22 cellular contexts compared by ENCODE assay signal in genomic region chr2:166572958-166573357, GRCh38.
"Had no signal": no experiment of that assay in that cellular context is flagged by ENCODE, and none has a peak within 500 bp of the region (broad histone marks: within the 10 kb centered on the region; RNA-seq: fewer than 3 reads in every experiment).

No MANE protein-coding gene starts in this region.

- H3K4me3 ChIP-seq: ascending aorta, esophagus muscularis mucosa, lower lobe of right lung, right lobe of liver, spleen, suprapubic skin had no signal

- H3K9me3 Mint-ChIP-seq: activated CD4-positive, alpha-beta memory T cell treated with anti-CD3 and anti-CD28 coated beads for 36 hours; activated naive CD4-positive, alpha-beta T cell treated with anti-CD3 and anti-CD28 coated beads for 36 hours; activated naive CD8-positive, alpha-beta T cell treated with anti-CD3 and anti-CD28 coated beads, Interleukin-2, amount 50 U/mL, for 24 hours; activated T-helper 2 cell treated with anti-CD3 and anti-CD28 coated beads, Interferon-gamma antibody, Interleukin-2, Interleukin-4, amounts not matched to agents 10 μg/mL and 5 μg/mL and 100 μg/mL, durations not matched to agents 14 hours and 24 hours and 36 hours had no signal

- H3K4me3 Mint-ChIP-seq: activated CD4-positive, alpha-beta memory T cell treated with anti-CD3 and anti-CD28 coated beads for 36 hours; activated CD8-positive, alpha-beta memory T cell treated with anti-CD3 and anti-CD28 coated beads, Interleukin-2, amount 10 ng/mL, durations not matched to agents 7 days and 5 days; activated naive CD4-positive, alpha-beta T cell treated with anti-CD3 and anti-CD28 coated beads for 36 hours; activated naive CD8-positive, alpha-beta T cell treated with anti-CD3 and anti-CD28 coated beads, Interleukin-2, amount 50 U/mL, for 24 hours; naive B cell; stimulated activated naive CD8-positive, alpha-beta T cell treated with anti-CD3 and anti-CD28 coated beads, Interleukin-15, Interleukin-2, amounts not matched to agents 100 ng/mL and 50 ng/mL, for 24 hours had no signal

- H3K4me1 ChIP-seq: ascending aorta, esophagus muscularis mucosa, foreskin keratinocyte, lower lobe of right lung, right lobe of liver, spleen, suprapubic skin had no signal

- H3K27me3 ChIP-seq: ascending aorta, esophagus muscularis mucosa, foreskin keratinocyte, right lobe of liver, spleen, suprapubic skin had no signal

- H3K4me1 Mint-ChIP-seq: activated CD8-positive, alpha-beta memory T cell treated with anti-CD3 and anti-CD28 coated beads, Interleukin-2, amount 10 ng/mL, durations not matched to agents 7 days and 5 days; activated naive CD8-positive, alpha-beta T cell treated with anti-CD3 and anti-CD28 coated beads, Interleukin-2, amount 50 U/mL, for 24 hours; naive B cell had no signal

- H3K9me3 ChIP-seq: ascending aorta, esophagus muscularis mucosa, lower lobe of right lung, right lobe of liver, spleen, suprapubic skin had no signal

- DNase-seq: activated CD4-positive, alpha-beta memory T cell treated with anti-CD3 and anti-CD28 coated beads for 36 hours; activated CD8-positive, alpha-beta memory T cell treated with anti-CD3 and anti-CD28 coated beads, Interleukin-2, amount 10 ng/mL, durations not matched to agents 7 days and 5 days; activated naive CD4-positive, alpha-beta T cell treated with anti-CD3 and anti-CD28 coated beads for 36 hours; activated naive CD8-positive, alpha-beta T cell treated with anti-CD3 and anti-CD28 coated beads, Interleukin-2, amount 50 U/mL, for 24 hours; activated T-cell treated with anti-CD3 and anti-CD28 coated beads, Interleukin-2, amount 50 U/mL, for 1 hour; left colon; lower lobe of right lung; naive B cell; right lobe of liver; spleen; T-helper 1 cell; T1000; trophoblast cell had no signal

- H3K27ac Mint-ChIP-seq: activated CD4-positive, alpha-beta memory T cell treated with anti-CD3 and anti-CD28 coated beads for 36 hours; activated CD8-positive, alpha-beta memory T cell treated with anti-CD3 and anti-CD28 coated beads, Interleukin-2, amount 10 ng/mL, durations not matched to agents 7 days and 5 days; activated naive CD4-positive, alpha-beta T cell treated with anti-CD3 and anti-CD28 coated beads for 36 hours; activated naive CD8-positive, alpha-beta T cell treated with anti-CD3 and anti-CD28 coated beads, Interleukin-2, amount 50 U/mL, for 24 hours; activated T-helper 2 cell treated with anti-CD3 and anti-CD28 coated beads, Interferon-gamma antibody, Interleukin-2, Interleukin-4, amounts not matched to agents 10 μg/mL and 5 μg/mL and 100 μg/mL, durations not matched to agents 14 hours and 24 hours and 36 hours; naive B cell; progenitor cell of endocrine pancreas; stimulated activated naive CD8-positive, alpha-beta T cell treated with anti-CD3 and anti-CD28 coated beads, Interleukin-15, Interleukin-2, amounts not matched to agents 100 ng/mL and 50 ng/mL, for 24 hours had no signal

- H3K27me3 Mint-ChIP-seq: activated CD4-positive, alpha-beta memory T cell treated with anti-CD3 and anti-CD28 coated beads for 36 hours; activated CD8-positive, alpha-beta memory T cell treated with anti-CD3 and anti-CD28 coated beads, Interleukin-2, amount 10 ng/mL, durations not matched to agents 7 days and 5 days; activated naive CD8-positive, alpha-beta T cell treated with anti-CD3 and anti-CD28 coated beads, Interleukin-2, amount 50 U/mL, for 24 hours; progenitor cell of endocrine pancreas; stimulated activated naive CD8-positive, alpha-beta T cell treated with anti-CD3 and anti-CD28 coated beads, Interleukin-15, Interleukin-2, amounts not matched to agents 100 ng/mL and 50 ng/mL, for 24 hours had no signal

- H3K27ac ChIP-seq: ascending aorta, esophagus muscularis mucosa, foreskin keratinocyte, lower lobe of right lung, right lobe of liver, spleen, suprapubic skin had no signal

- H3K36me3 ChIP-seq: ascending aorta, esophagus muscularis mucosa, lower lobe of right lung, right lobe of liver, spleen, suprapubic skin had no signal

- FAIRE-seq: bronchial epithelial cell, islet of Langerhans had no signal

- H3K36me3 Mint-ChIP-seq: activated CD4-positive, alpha-beta memory T cell treated with anti-CD3 and anti-CD28 coated beads for 36 hours; activated CD8-positive, alpha-beta memory T cell treated with anti-CD3 and anti-CD28 coated beads, Interleukin-2, amount 10 ng/mL, durations not matched to agents 7 days and 5 days; naive B cell had no signal
